In genomic region chr15:65893060-65893459, GRCh38 we compare ENCODE assay signal across 19 cellular contexts.
"Had no signal": no experiment of that assay in that cellular context is flagged by ENCODE, and none has a peak within 500 bp of the region (broad histone marks: within the 10 kb centered on the region; RNA-seq: fewer than 3 reads in every experiment).

No MANE protein-coding gene starts in this region.

- DNase-seq: activated CD8-positive, alpha-beta memory T cell treated with anti-CD3 and anti-CD28 coated beads, Interleukin-2, amount 50 U/mL, for 4 hours; activated effector memory CD4-positive, alpha-beta T cell treated with anti-CD3 and anti-CD28 coated beads, Interleukin-2, amount 50 U/mL, for 16 hours; activated naive CD8-positive, alpha-beta T cell treated with anti-CD3 and anti-CD28 coated beads, Interleukin-2, amount 10 ng/mL, durations not matched to agents 7 days and 5 days; activated T-cell treated with anti-CD3 and anti-CD28 coated beads, Interleukin-2, amount 50 U/mL, for 24 hours; amniotic stem cell; brain microvascular endothelial cell; effector memory CD8-positive, alpha-beta T cell; erythroblast; gastrocnemius medialis; left cardiac atrium; left ventricle myocardium superior; posterior cingulate gyrus; right cardiac atrium; SJCRH30; stimulated activated CD4-positive, alpha-beta T cell treated with anti-CD3 and anti-CD28 coated beads, Interleukin-15, amount 100 ng/mL, for 24 hours; tibial artery; upper lobe of right lung had no signal

- H3K4me1 Mint-ChIP-seq: nephron had no signal

- ATAC-seq: effector memory CD8-positive, alpha-beta T cell; gastrocnemius medialis; left cardiac atrium; left ventricle myocardium superior; right cardiac atrium; SK-N-SH treated with all-trans-retinoic acid at 6 μM for 48 hours; upper lobe of right lung had no signal

- H3K4me3 Mint-ChIP-seq: activated naive CD8-positive, alpha-beta T cell treated with anti-CD3 and anti-CD28 coated beads, Interleukin-2, amount 10 ng/mL, durations not matched to agents 7 days and 5 days; activated T-cell treated with anti-CD3 and anti-CD28 coated beads, Interleukin-2, amount 50 U/mL, for 24 hours; effector memory CD8-positive, alpha-beta T cell; nephron had no signal

- H3K9me3 Mint-ChIP-seq: activated naive CD8-positive, alpha-beta T cell treated with anti-CD3 and anti-CD28 coated beads, Interleukin-2, amount 10 ng/mL, durations not matched to agents 7 days and 5 days; activated T-cell treated with anti-CD3 and anti-CD28 coated beads, Interleukin-2, amount 50 U/mL, for 24 hours; effector memory CD8-positive, alpha-beta T cell; nephron had no signal

- H3K27ac Mint-ChIP-seq: activated naive CD8-positive, alpha-beta T cell treated with anti-CD3 and anti-CD28 coated beads, Interleukin-2, amount 10 ng/mL, durations not matched to agents 7 days and 5 days; activated T-cell treated with anti-CD3 and anti-CD28 coated beads, Interleukin-2, amount 50 U/mL, for 24 hours; nephron had no signal

- H3K27me3 Mint-ChIP-seq: activated naive CD8-positive, alpha-beta T cell treated with anti-CD3 and anti-CD28 coated beads, Interleukin-2, amount 10 ng/mL, durations not matched to agents 7 days and 5 days; activated T-cell treated with anti-CD3 and anti-CD28 coated beads, Interleukin-2, amount 50 U/mL, for 24 hours; effector memory CD8-positive, alpha-beta T cell had no signal
